Comparison of ENCODE assay signal across 8 cellular contexts in the genomic region with DNA sequence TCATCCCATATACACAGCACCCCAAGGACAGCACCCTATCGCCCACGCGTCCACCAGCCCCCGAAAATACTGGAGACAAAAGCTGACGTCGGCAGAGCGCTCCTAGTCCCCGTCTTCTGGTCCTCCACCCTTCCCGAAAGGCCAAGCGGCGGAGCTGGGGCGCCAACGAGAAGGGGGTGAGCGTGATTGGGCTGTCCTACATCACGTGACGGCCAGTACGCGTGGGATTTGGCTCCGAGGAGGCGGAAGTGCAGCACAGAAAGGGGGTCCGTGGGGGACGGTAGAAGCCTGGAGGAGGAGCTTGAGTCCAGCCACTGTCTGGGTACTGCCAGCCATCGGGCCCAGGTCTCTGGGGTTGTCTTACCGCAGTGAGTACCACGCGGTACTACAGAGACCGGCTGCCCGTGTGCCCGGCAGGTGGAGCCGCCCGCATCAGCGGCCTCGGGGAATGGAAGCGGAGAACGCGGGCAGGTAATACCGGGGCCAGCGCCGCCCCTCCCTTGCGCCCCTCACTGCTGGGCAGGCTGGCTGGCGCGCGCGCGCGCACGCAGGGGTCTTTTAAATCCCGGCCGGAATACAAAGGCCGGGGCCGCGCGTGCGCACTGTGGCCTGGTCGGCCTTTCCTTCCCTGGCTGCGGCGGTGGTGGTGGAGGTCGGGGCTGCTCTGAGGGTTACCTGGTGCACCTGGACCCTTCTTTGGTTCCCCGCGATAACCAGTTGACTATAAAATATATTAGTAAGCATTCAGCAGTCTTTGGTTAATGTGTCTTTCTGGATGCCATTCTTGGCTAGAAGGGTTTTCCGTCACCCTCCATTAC. TPM values are rescaled to one million over a fixed set of nuclear protein-coding genes. Genes with fewer than 3 reads are reported as not detected.
DNase-seq lines count a peak whose midpoint lies in the region; ATAC-seq and TF ChIP-seq lines count a peak whose summit lies in the region.

A gene (plus strand): TSS at position 283 of the 818 bp plus-strand sequence. CDS start 166 bp downstream, at position 449.

- peak; percentile 76 to 81 for TF ChIP-seq POLR2A in gastroesophageal sphincter (IDR thresholded peaks at IDR 0.05)

- no peaks in the 10 kb centered on the region for H3K27me3 ChIP-seq in gastroesophageal sphincter

- peak within 1 kb of the TSS; percentile 99 for H3K4me3 Mint-ChIP-seq in activated naive CD4-positive, alpha-beta T cell treated with anti-CD3 and anti-CD28 coated beads, Interleukin-2, amount 10 ng/mL, durations not matched to agents 7 days and 5 days

- no peaks in the 10 kb centered on the region for H3K9me3 Mint-ChIP-seq in activated naive CD4-positive, alpha-beta T cell treated with anti-CD3 and anti-CD28 coated beads, Interleukin-2, amount 10 ng/mL, durations not matched to agents 7 days and 5 days

- CTCF ChIA-PET in activated naive CD4-positive, alpha-beta T cell treated with anti-CD3 and anti-CD28 coated beads, Interleukin-2, amount 10 ng/mL, durations not matched to agents 7 days and 5 days (lab: Charles Lee) = interaction anchor here (0.8 to 1.8 kb wide), 4 partner anchors 9 to 94 kb away, joined by 3 to 7 read pairs (median 5); a partner anchor contains a TSS

- H3K27ac ChIP-seq in gastroesophageal sphincter = peak within 1 kb of the TSS; percentile 86 to 99 (median 97)

- no peak for TF ChIP-seq CTCF in HFF-Myc (IDR thresholded peaks at IDR 0.05; ENCODE audit: low read depth, low read length, missing control alignments)
- peak in 3 of 4 experiments; percentile 30 to 37 (median 37) for TF ChIP-seq CTCF in gastroesophageal sphincter (IDR thresholded peaks at IDR 0.05)

- peaks cover 50% of the 10 kb centered on the region for H3K4me1 Mint-ChIP-seq in activated naive CD4-positive, alpha-beta T cell treated with anti-CD3 and anti-CD28 coated beads, Interleukin-2, amount 10 ng/mL, durations not matched to agents 7 days and 5 days

- H3K4me3 ChIP-seq in HFF-Myc (replicated peaks; ENCODE audit: low read depth, low read length) (peak within 1 kb of the TSS; percentile 96), gastroesophageal sphincter (peak within 1 kb of the TSS; percentile 63 to 84)

- WGBS in gastroesophageal sphincter (ENCODE audit: low coverage in 1 of 2), 2 donors = 0% methylated on average over 2 of the region's 61 CpGs; no CpG with 5 or more reads in 1 of the 2 donors

- H3K9me3 ChIP-seq in gastroesophageal sphincter = no peaks in the 10 kb centered on the region

- H3K27me3 Mint-ChIP-seq in activated naive CD4-positive, alpha-beta T cell treated with anti-CD3 and anti-CD28 coated beads, Interleukin-2, amount 10 ng/mL, durations not matched to agents 7 days and 5 days = peaks cover 5% of the 10 kb centered on the region

- peak within 1 kb of the TSS; percentile 98 for H3K27ac Mint-ChIP-seq in activated naive CD4-positive, alpha-beta T cell treated with anti-CD3 and anti-CD28 coated beads, Interleukin-2, amount 10 ng/mL, durations not matched to agents 7 days and 5 days

- H3K4me1 ChIP-seq in gastroesophageal sphincter = peaks cover 2 to 66% (median 18%) of the 10 kb centered on the region in 3 donors

- DNase-seq in GM04503 (ENCODE audit: low read depth) (peak; percentile 90), HFF-Myc (ENCODE audit: extremely low read depth, low read depth) (peak; percentile 98), NAMALWA (ENCODE audit: low spot score) (peak; percentile 99), SK-N-DZ (ENCODE audit: low spot score) (peak; percentile 99), non-pigmented ciliary epithelial cell (ENCODE audit: low read depth) (peak; percentile 96), superior temporal gyrus (ENCODE audit: extremely low spot score) (peak; percentile 99)
- peak; percentile 98 for DNase-seq in activated naive CD4-positive, alpha-beta T cell treated with anti-CD3 and anti-CD28 coated beads, Interleukin-2, amount 10 ng/mL, durations not matched to agents 7 days and 5 days

- H3K36me3 Mint-ChIP-seq in activated naive CD4-positive, alpha-beta T cell treated with anti-CD3 and anti-CD28 coated beads, Interleukin-2, amount 10 ng/mL, durations not matched to agents 7 days and 5 days = peaks cover 26% of the 10 kb centered on the region

- ATAC-seq in gastroesophageal sphincter = peak; percentile 99

- TF ChIP-seq EP300 in gastroesophageal sphincter (IDR thresholded peaks at IDR 0.05) = no peak

- H3K36me3 ChIP-seq in gastroesophageal sphincter = no peaks in the 10 kb centered on the region

RNA-seq across cellular contexts. Expression of the gene that starts here (rescaled TPM):
- 84.8 and 87.8 TPM in 2 replicates for polyA plus RNA-seq in SK-N-DZ (2014; cell fraction: cytosol; rRNA removed)
- 88.9 and 110 TPM in 2 replicates for polyA plus RNA-seq in SK-N-DZ (2014; cell fraction: nucleus; rRNA removed)
- total RNA-seq in gastroesophageal sphincter = 10 to 100 TPM; 12.5 to 30.4 (median 21.3) TPM

Comparison
In these comparisons a context has a peak if more than half of its experiments do, and no peak if none do; other contexts are left out.
1. Peak in every context shown above with its lines: DNase-seq, ATAC-seq, H3K4me3 ChIP-seq and H3K27ac ChIP-seq.